ENCODE assay signal across 2 cellular contexts in the genomic region with DNA sequence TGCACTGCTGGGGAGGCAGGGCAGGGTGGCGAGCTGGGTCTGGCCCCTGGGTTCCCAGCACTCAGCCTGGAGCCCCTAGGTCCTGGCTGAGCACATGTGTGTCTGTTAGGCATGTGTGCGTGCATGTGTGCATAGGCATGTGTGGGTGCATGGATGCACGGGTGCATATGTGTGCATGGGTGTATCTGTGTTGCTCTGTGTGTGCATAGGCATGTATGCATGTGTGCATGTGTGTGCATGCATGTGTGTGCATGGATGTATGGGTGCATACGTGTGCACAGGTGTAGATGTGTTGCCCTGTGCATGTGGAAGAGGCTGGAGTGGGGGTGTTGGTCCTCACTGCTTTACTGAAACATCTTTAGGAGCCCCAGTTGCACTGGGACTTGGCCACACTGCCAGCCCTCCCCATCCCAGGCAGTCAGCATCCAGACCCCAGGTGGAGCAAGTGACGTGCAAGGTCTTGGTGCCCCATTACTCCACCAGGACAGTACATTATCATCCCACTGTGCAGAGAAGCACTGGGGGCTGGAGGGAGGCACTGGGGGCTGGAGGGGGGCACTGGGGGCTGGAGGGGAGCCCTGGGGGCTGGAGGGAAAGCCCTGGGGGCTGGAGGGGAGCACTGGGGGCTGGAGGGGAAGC.
TF ChIP-seq lines count a peak whose summit lies in the region.

No MANE protein-coding gene starts in this region.

TF ChIP-seq in WTC11, 78 proteins besides CTCF, POLR2A, EP300 and RAD21:
- TF ChIP-seq CREM (CRISPR knock-in tag; IDR thresholded peaks at IDR 0.05): no peak
- TF ChIP-seq ZNF317 (CRISPR knock-in tag; IDR thresholded peaks at IDR 0.05; ENCODE audit: borderline replicate concordance, low read depth): no peak
- TF ChIP-seq JUN (CRISPR knock-in tag; IDR thresholded peaks at IDR 0.05): no peak
- TF ChIP-seq RORB (CRISPR knock-in tag; IDR thresholded peaks at IDR 0.05): no peak
- no peak for TF ChIP-seq E2F1 (CRISPR knock-in tag; IDR thresholded peaks at IDR 0.05)
- no peak for TF ChIP-seq MXD4 (CRISPR knock-in tag; IDR thresholded peaks at IDR 0.05; ENCODE audit: borderline replicate concordance)
- no peak for TF ChIP-seq ARID4B (CRISPR knock-in tag; IDR thresholded peaks at IDR 0.05; ENCODE audit: borderline replicate concordance)
- TF ChIP-seq GRHL2 (CRISPR knock-in tag; IDR thresholded peaks at IDR 0.05; ENCODE audit: insufficient replicate concordance, severe bottlenecking): no peak
- no peak for TF ChIP-seq ZNF671 (CRISPR knock-in tag; IDR thresholded peaks at IDR 0.05)
- no peak for TF ChIP-seq TEAD1 (CRISPR knock-in tag; IDR thresholded peaks at IDR 0.05)
- TF ChIP-seq GABPB1 (CRISPR knock-in tag; IDR thresholded peaks at IDR 0.05): no peak
- TF ChIP-seq, protein P1, sequence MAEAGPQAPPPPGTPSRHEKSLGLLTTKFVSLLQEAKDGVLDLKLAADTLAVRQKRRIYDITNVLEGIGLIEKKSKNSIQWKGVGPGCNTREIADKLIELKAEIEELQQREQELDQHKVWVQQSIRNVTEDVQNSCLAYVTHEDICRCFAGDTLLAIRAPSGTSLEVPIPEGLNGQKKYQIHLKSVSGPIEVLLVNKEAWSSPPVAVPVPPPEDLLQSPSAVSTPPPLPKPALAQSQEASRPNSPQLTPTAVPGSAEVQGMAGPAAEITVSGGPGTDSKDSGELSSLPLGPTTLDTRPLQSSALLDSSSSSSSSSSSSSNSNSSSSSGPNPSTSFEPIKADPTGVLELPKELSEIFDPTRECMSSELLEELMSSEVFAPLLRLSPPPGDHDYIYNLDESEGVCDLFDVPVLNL (CRISPR knock-in tag; IDR thresholded peaks at IDR 0.05; ENCODE audit: borderline replicate concordance, low read depth): no peak
TF ChIP-seq in WTC11: peak in this region for 0.

TF ChIP-seq in HepG2, 621 proteins besides CTCF, POLR2A, EP300 and RAD21:
- TF ChIP-seq SOX13 (IDR thresholded peaks at IDR 0.05) (no peak), SOX13 (CRISPR knock-in tag; conservative IDR thresholded peaks at IDR 0.05 in 1 of 2, IDR thresholded peaks at IDR 0.05 in 1 of 2) (no peak), ZNF720 (CRISPR knock-in tag; IDR thresholded peaks at IDR 0.05) (no peak), BCL6 (CRISPR knock-in tag; IDR thresholded peaks at IDR 0.05) (no peak), ONECUT2 (CRISPR knock-in tag; IDR thresholded peaks at IDR 0.05) (no peak), MAF1 (CRISPR knock-in tag; IDR thresholded peaks at IDR 0.05; ENCODE audit: borderline replicate concordance) (no peak), ZSCAN21 (CRISPR knock-in tag; IDR thresholded peaks at IDR 0.05; ENCODE audit: borderline replicate concordance) (peak; percentile 46), ZNF552 (CRISPR knock-in tag; IDR thresholded peaks at IDR 0.05; ENCODE audit: borderline replicate concordance) (no peak), KDM6A (CRISPR knock-in tag; IDR thresholded peaks at IDR 0.05; ENCODE audit: low read depth) (no peak), PLRG1 (conservative IDR thresholded peaks at IDR 0.05) (no peak), TP53 (CRISPR knock-in tag; conservative IDR thresholded peaks at IDR 0.05) (no peak), RFXAP (CRISPR knock-in tag; IDR thresholded peaks at IDR 0.05; ENCODE audit: borderline replicate concordance) (no peak), ZNF232 (CRISPR knock-in tag; IDR thresholded peaks at IDR 0.05; ENCODE audit: borderline replicate concordance) (no peak), MTA3 (CRISPR knock-in tag; IDR thresholded peaks at IDR 0.05) (no peak)
- TF ChIP-seq, protein P2, sequence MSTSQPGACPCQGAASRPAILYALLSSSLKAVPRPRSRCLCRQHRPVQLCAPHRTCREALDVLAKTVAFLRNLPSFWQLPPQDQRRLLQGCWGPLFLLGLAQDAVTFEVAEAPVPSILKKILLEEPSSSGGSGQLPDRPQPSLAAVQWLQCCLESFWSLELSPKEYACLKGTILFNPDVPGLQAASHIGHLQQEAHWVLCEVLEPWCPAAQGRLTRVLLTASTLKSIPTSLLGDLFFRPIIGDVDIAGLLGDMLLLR (CRISPR knock-in tag; IDR thresholded peaks at IDR 0.05): no peak
- TF ChIP-seq, protein P3, sequence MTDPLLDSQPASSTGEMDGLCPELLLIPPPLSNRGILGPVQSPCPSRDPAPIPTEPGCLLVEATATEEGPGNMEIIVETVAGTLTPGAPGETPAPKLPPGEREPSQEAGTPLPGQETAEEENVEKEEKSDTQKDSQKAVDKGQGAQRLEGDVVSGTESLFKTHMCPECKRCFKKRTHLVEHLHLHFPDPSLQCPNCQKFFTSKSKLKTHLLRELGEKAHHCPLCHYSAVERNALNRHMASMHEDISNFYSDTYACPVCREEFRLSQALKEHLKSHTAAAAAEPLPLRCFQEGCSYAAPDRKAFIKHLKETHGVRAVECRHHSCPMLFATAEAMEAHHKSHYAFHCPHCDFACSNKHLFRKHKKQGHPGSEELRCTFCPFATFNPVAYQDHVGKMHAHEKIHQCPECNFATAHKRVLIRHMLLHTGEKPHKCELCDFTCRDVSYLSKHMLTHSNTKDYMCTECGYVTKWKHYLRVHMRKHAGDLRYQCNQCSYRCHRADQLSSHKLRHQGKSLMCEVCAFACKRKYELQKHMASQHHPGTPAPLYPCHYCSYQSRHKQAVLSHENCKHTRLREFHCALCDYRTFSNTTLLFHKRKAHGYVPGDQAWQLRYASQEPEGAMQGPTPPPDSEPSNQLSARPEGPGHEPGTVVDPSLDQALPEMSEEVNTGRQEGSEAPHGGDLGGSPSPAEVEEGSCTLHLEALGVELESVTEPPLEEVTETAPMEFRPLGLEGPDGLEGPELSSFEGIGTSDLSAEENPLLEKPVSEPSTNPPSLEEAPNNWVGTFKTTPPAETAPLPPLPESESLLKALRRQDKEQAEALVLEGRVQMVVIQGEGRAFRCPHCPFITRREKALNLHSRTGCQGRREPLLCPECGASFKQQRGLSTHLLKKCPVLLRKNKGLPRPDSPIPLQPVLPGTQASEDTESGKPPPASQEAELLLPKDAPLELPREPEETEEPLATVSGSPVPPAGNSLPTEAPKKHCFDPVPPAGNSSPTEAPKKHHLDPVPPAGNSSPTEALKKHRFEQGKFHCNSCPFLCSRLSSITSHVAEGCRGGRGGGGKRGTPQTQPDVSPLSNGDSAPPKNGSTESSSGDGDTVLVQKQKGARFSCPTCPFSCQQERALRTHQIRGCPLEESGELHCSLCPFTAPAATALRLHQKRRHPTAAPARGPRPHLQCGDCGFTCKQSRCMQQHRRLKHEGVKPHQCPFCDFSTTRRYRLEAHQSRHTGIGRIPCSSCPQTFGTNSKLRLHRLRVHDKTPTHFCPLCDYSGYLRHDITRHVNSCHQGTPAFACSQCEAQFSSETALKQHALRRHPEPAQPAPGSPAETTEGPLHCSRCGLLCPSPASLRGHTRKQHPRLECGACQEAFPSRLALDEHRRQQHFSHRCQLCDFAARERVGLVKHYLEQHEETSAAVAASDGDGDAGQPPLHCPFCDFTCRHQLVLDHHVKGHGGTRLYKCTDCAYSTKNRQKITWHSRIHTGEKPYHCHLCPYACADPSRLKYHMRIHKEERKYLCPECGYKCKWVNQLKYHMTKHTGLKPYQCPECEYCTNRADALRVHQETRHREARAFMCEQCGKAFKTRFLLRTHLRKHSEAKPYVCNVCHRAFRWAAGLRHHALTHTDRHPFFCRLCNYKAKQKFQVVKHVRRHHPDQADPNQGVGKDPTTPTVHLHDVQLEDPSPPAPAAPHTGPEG (CRISPR knock-in tag; IDR thresholded peaks at IDR 0.05): no peak
- TF ChIP-seq, protein P4, sequence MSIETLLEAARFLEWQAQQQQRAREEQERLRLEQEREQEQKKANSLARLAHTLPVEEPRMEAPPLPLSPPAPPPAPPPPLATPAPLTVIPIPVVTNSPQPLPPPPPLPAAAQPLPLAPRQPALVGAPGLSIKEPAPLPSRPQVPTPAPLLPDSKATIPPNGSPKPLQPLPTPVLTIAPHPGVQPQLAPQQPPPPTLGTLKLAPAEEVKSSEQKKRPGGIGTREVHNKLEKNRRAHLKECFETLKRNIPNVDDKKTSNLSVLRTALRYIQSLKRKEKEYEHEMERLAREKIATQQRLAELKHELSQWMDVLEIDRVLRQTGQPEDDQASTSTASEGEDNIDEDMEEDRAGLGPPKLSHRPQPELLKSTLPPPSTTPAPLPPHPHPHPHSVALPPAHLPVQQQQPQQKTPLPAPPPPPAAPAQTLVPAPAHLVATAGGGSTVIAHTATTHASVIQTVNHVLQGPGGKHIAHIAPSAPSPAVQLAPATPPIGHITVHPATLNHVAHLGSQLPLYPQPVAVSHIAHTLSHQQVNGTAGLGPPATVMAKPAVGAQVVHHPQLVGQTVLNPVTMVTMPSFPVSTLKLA (IDR thresholded peaks at IDR 0.05): peak; percentile 89
